ENCODE assay signal across 8 cellular contexts in genomic region chr11:35907648-35908431, GRCh38. TPM values are rescaled to one million over a fixed set of nuclear protein-coding genes. Genes with fewer than 3 reads are reported as not detected.
A peak's percentile ranks its signal among the peaks of the same experiment; 100 is the strongest.
DNase-seq lines count a peak whose midpoint lies in the region; TF ChIP-seq lines count a peak whose summit lies in the region.

No MANE protein-coding gene starts in this region.

- H3K9me3 Mint-ChIP-seq in endothelial cell (ENCODE audit: unreplicated experiment): peaks cover 6% of the 10 kb centered on the region

- H3K4me3 ChIP-seq in NB4 (ENCODE audit: low read depth, low read length): no peak overlapping the region
- no peak overlapping the region for H3K4me3 ChIP-seq in foreskin fibroblast (ENCODE audit: low read depth in 1 of 2, low read length in 2 of 2)

- no peak overlapping the region for H3K27ac Mint-ChIP-seq in endothelial cell (ENCODE audit: unreplicated experiment)

- DNase-seq in GM04504 (ENCODE audit: low read depth): peak; percentile 19
- DNase-seq in H4 (ENCODE audit: low spot score): peak; percentile 40
- DNase-seq in NB4 (ENCODE audit: low read depth): peak; percentile 44
- DNase-seq in foreskin fibroblast: peak; percentile 87
- no peak for DNase-seq in activated gamma-delta T cell treated with Interleukin-2 at 50 U/mL for 16 hours
- no peak for DNase-seq in endothelial cell (ENCODE audit: low spot score)
- no peak for DNase-seq in pons (ENCODE audit: low spot score)
- DNase-seq in NCI-H1930 (lab: John Stamatoyannopoulos, UW): no peak

- peaks cover 3% of the 10 kb centered on the region for H3K27me3 Mint-ChIP-seq in endothelial cell (ENCODE audit: unreplicated experiment)

- H3K36me3 Mint-ChIP-seq in endothelial cell (ENCODE audit: low read depth, unreplicated experiment): peaks cover 3% of the 10 kb centered on the region

- TF ChIP-seq POLR2A in NB4 (IDR thresholded peaks at IDR 0.05; ENCODE audit: extremely low read depth, insufficient read length): no peak

- TF ChIP-seq CTCF in NB4 (IDR thresholded peaks at IDR 0.05; ENCODE audit: low read depth, low read length) (no peak), foreskin fibroblast (IDR thresholded peaks at IDR 0.05; ENCODE audit: low read depth, low read length) (no peak), endothelial cell (IDR thresholded peaks at IDR 0.05; ENCODE audit: unreplicated experiment) (no peak)

- H3K4me1 Mint-ChIP-seq in endothelial cell (ENCODE audit: unreplicated experiment): no peaks in the 10 kb centered on the region

- H3K4me3 Mint-ChIP-seq in endothelial cell (ENCODE audit: unreplicated experiment): no peak overlapping the region

RNA-seq across cellular contexts. Expression of gene LDLRAD3, which starts 36.0 kb away (rescaled TPM):
- 5.3 and 8.1 TPM in 2 replicates for total RNA-seq in H4 (2014; rRNA removed; shearing (Covaris generic))
- 28.5 TPM for total RNA-seq in endothelial cell (ENCODE audit: unreplicated experiment)

Comparison
In these comparisons a context has a peak if more than half of its experiments do, and no peak if none do; other contexts are left out.
1. DNase-seq: peak in GM04504 (single experiment), H4 (single experiment), NB4 (single experiment) and foreskin fibroblast (2 of 2); none in activated gamma-delta T cell treated with Interleukin-2 at 50 U/mL for 16 hours (single experiment), endothelial cell (single experiment), pons (single experiment) and NCI-H1930 (0 of 2).